ENCODE assay signal across 15 cellular contexts in the genomic region with DNA sequence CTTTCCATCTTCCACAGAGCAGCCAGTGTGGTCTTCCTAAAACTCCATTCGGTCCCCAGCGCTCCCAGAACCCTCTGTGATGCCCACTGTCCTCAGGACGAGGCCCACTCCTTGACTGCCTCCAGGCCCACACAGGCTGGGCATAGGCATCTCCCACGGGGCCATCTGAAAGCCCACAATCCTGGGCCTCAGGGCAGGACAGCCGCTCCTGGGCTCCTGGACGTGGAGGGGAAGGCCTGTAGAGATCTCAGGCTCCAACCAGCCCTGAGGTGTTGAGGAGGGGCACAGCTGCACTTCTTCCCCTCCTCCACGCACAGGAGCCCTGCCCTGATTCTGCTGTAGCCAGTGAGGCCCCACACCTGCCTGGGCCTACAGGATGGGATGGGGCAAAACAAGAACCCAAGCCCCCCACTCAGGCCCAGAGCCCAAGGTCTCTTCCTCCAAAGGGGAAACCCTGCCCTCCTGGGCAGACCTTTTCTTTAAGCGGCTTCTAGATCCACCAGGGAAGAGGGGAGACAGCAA. TPM values are rescaled to one million over a fixed set of nuclear protein-coding genes. Genes with fewer than 3 reads are reported as not detected.
DNase-seq lines count a peak whose midpoint lies in the region; ATAC-seq, FAIRE-seq and TF ChIP-seq lines count a peak whose summit lies in the region.
"Had no signal": no experiment of that assay in that cellular context is flagged by ENCODE, and none has a peak within 500 bp of the region (broad histone marks: within the 10 kb centered on the region; RNA-seq: fewer than 3 reads in every experiment).

No MANE protein-coding gene starts in this region.

- DNase-seq in HepG2 (ENCODE audit: low spot score) (no peak), right lobe of liver (no peak), T-helper 17 cell (no peak), memory B cell (ENCODE audit: low spot score in 2 of 2) (no peak), NCI-H187 (lab: John Stamatoyannopoulos, UW) (no peak)
- DNase-seq in NK-92 treated with Interleukin-12 subunit alpha and Interleukin-12 subunit beta, amount 100 ng/mL, for 24 hours (lab: John Stamatoyannopoulos, UW) = no peak
- DNase-seq: BE2C, midbrain, NCI-H2081 treated with DMSO at 0.1 percent for 48 hours, NCI-H82, SHP77 treated with DMSO at 0.1 percent for 48 hours had no signal

- H3K4me2 ChIP-seq in HepG2 (ENCODE audit: low read depth, low read length) = no peak overlapping the region

- no peaks in the 10 kb centered on the region for H3K27me3 ChIP-seq in HepG2 (ENCODE audit: control insufficient read depth in 1 of 2, insufficient read depth in 2 of 2, low read length in 2 of 2)
- no peaks in the 10 kb centered on the region for H3K27me3 ChIP-seq in right lobe of liver
- H3K27me3 ChIP-seq: BE2C, vagina had no signal

- CTCF ChIA-PET in HepG2 (lab: Yijun Ruan, JAX; ENCODE audit: low intra/inter-chr PET ratio, low total read pairs) = no interaction called here

- no peak overlapping the region for H3K27ac ChIP-seq in HepG2 (ENCODE audit: extremely low read length, insufficient read depth, low read length)
- H3K27ac ChIP-seq in right lobe of liver = no peak overlapping the region
- H3K27ac ChIP-seq: vagina had no signal

- H3K9me3 ChIP-seq in HepG2 (ENCODE audit: low read length) (no peaks in the 10 kb centered on the region), right lobe of liver (no peaks in the 10 kb centered on the region), T-helper 17 cell (ENCODE audit: control insufficient read depth, low read length, poor library complexity, severe bottlenecking) (no peaks in the 10 kb centered on the region)
- H3K9me3 ChIP-seq: BE2C, vagina had no signal

- intact Hi-C loops in HepG2 (cut with micrococcal nuclease; ENCODE audit: unreplicated experiment) = no loop called here
- intact Hi-C loops in right lobe of liver (cut with DNase I) = no loop called here

- H3K36me3 ChIP-seq in HepG2 (replicated peaks in 1 of 2; ENCODE audit: control insufficient read depth in 1 of 2, insufficient read depth in 2 of 2, low read length in 2 of 2) = no peaks in the 10 kb centered on the region
- H3K36me3 ChIP-seq in right lobe of liver = no peaks in the 10 kb centered on the region
- H3K36me3 ChIP-seq: BE2C, vagina had no signal

- H3K27ac Mint-ChIP-seq in T-helper 17 cell (peak overlapping the region; percentile 97), memory B cell (peak overlapping the region; percentile 89)

- TF ChIP-seq EP300 in HepG2 (IDR thresholded peaks at IDR 0.05; ENCODE audit: low read depth in 2 of 2, low read length in 2 of 2) (no peak), HepG2 (CRISPR knock-in tag; IDR thresholded peaks at IDR 0.05; ENCODE audit: borderline replicate concordance) (no peak)

- H2AFZ ChIP-seq in HepG2 (ENCODE audit: low read length) = no peak overlapping the region

- no TSS peak for BruUV-seq in HepG2 (replicated peaks; lab: Mats Ljungman, UMichigan)

- no peaks in the 10 kb centered on the region for H3K9me3 Mint-ChIP-seq in memory B cell
- H3K9me3 Mint-ChIP-seq: brain had no signal

- peaks cover 5% of the 10 kb centered on the region for H3K36me3 Mint-ChIP-seq in T-helper 17 cell (ENCODE audit: low read depth)
- no peaks in the 10 kb centered on the region for H3K36me3 Mint-ChIP-seq in memory B cell

- H3K4me1 ChIP-seq in HepG2 (ENCODE audit: insufficient read depth, low read length) = peaks cover 46% of the 10 kb centered on the region
- H3K4me1 ChIP-seq in right lobe of liver = peaks cover 0 to 9% (median 3%) of the 10 kb centered on the region in 4 donors
- H3K4me1 ChIP-seq: BE2C had no signal

- peaks cover 39% of the 10 kb centered on the region for H3K4me1 Mint-ChIP-seq in T-helper 17 cell
- H3K4me1 Mint-ChIP-seq in memory B cell = peaks cover 26% of the 10 kb centered on the region

- in situ Hi-C loops in HepG2 (cut with HindIII; ENCODE audit: extremely low pct_ligation_motif_present, low pct_unique_long_range_greater_than_20kb) = no loop called here

- TF ChIP-seq RAD21 in HepG2 (CRISPR knock-in tag; IDR thresholded peaks at IDR 0.05) = no peak

- peak overlapping the region; percentile 95 for H3K4me3 Mint-ChIP-seq in T-helper 17 cell
- H3K4me3 Mint-ChIP-seq in memory B cell = peak overlapping the region; percentile 64
- H3K4me3 Mint-ChIP-seq: brain had no signal

- H4K20me1 ChIP-seq in HepG2 (ENCODE audit: insufficient read depth, low read length) = no peaks in the 10 kb centered on the region

- ATAC-seq in HepG2 (no peak), right lobe of liver (no peak), T-helper 17 cell (no peak), memory B cell (ENCODE audit: low read depth) (no peak), HG03460 (IDR thresholded peaks at IDR 0.05; ENCODE audit: unreplicated experiment) (no peak), GM19463 (IDR thresholded peaks at IDR 0.05; ENCODE audit: unreplicated experiment) (no peak)

- POLR2A ChIA-PET in HepG2 (lab: Yijun Ruan, JAX) = no interaction called here

- no peak for TF ChIP-seq POLR2A in HepG2 (IDR thresholded peaks at IDR 0.05; ENCODE audit: insufficient read depth in 1 of 2, low read depth in 2 of 2, low read length in 2 of 2)
- TF ChIP-seq POLR2A in right lobe of liver (IDR thresholded peaks at IDR 0.05) = no peak

- no peak for FAIRE-seq in HepG2 (lab: Jason Lieb, UNC)

- no peaks in the 10 kb centered on the region for H3K79me2 ChIP-seq in HepG2 (ENCODE audit: insufficient read depth, low read length)

- H3K27me3 Mint-ChIP-seq in T-helper 17 cell (no peaks in the 10 kb centered on the region), memory B cell (no peaks in the 10 kb centered on the region)

- TF ChIP-seq CTCF in HepG2 (CRISPR knock-in tag; IDR thresholded peaks at IDR 0.05) = no peak
- TF ChIP-seq CTCF in right lobe of liver (IDR thresholded peaks at IDR 0.05) = no peak

- WGBS in HepG2 (ENCODE audit: low lambda C conversion rate) = 81% methylated on average over 5 of the region's 8 CpGs
- WGBS in right lobe of liver (ENCODE audit: insufficient coverage, low coverage, low lambda C conversion rate, missing lambda C conversion rate) = no CpG with 5 or more reads among the region's 8 CpGs

- H3K4me3 ChIP-seq in HepG2 (replicated peaks in 1 of 3; ENCODE audit: insufficient read depth in 1 of 3, low read depth in 2 of 3, low read length in 3 of 3) (no peak overlapping the region), right lobe of liver (no peak overlapping the region)

- no peak overlapping the region for H3K9ac ChIP-seq in HepG2 (ENCODE audit: insufficient read depth, low read depth, low read length)

RNA-seq across cellular contexts. Expression of a gene that starts 26.0 kb away (rescaled TPM):
- total RNA-seq in HepG2 (2016; rRNA removed; fragmentation: Illumina TruSeq; extraction: Trizol) (74.3 and 91.4 TPM in 2 replicates), right lobe of liver (100 to 1,000 TPM in 4 of 6 experiments, 10 to 100 TPM in 2; 76.3 to 118 (median 101) TPM), T-helper 17 cell (100 to 1,000 TPM; 148 to 188 TPM)
- total RNA-seq in HepG2 (2016; cell fraction: cytosol; rRNA removed; fragmentation: Illumina TruSeq; extraction: Trizol; ENCODE audit: low read depth) = 90.2 and 104 TPM in 2 replicates
- 67.1 and 95.9 TPM in 2 replicates for total RNA-seq in HepG2 (2016; cell fraction: insoluble cytoplasmic fraction; rRNA removed; fragmentation: Illumina TruSeq; extraction: Trizol)
- total RNA-seq in HepG2 (2016; cell fraction: membrane; rRNA removed; fragmentation: Illumina TruSeq; extraction: Trizol) = 162 and 190 TPM in 2 replicates
- total RNA-seq in HepG2 (2016; cell fraction: nucleus; rRNA removed; fragmentation: Illumina TruSeq; extraction: Trizol) = 45.3 and 51.5 TPM in 2 replicates
- polyA plus RNA-seq in HepG2 (2011; rRNA removed) = 75.8 and 83.0 TPM in 2 replicates
- polyA plus RNA-seq in HepG2 (2011; cell fraction: cytosol; rRNA removed) = 82.9 and 103 TPM in 2 replicates
- 54.8 and 59.4 TPM in 2 replicates for polyA plus RNA-seq in HepG2 (2011; cell fraction: nucleus; rRNA removed)
- polyA plus RNA-seq in HepG2 (2012) = 68.4 and 68.8 TPM in 2 replicates
- polyA plus RNA-seq in HepG2 (2016; cell fraction: cytosol; fragmentation: Illumina TruSeq; extraction: Trizol; ENCODE audit: low read depth) = 116 and 135 TPM in 2 replicates
- polyA plus RNA-seq in HepG2 (2016; cell fraction: insoluble cytoplasmic fraction; fragmentation: Illumina TruSeq; extraction: Trizol; ENCODE audit: low read depth) = 71.7 and 96.4 TPM in 2 replicates
- polyA plus RNA-seq in HepG2 (2016; cell fraction: membrane; fragmentation: Illumina TruSeq; extraction: Trizol; ENCODE audit: low read depth) = 203 and 209 TPM in 2 replicates
- 89.8 and 103 TPM in 2 replicates for polyA plus RNA-seq in HepG2 (2016; cell fraction: nucleus; fragmentation: Illumina TruSeq; extraction: Trizol; ENCODE audit: insufficient read depth, low read depth)
- 147 and 175 TPM in 2 replicates for polyA minus RNA-seq in HepG2 (2011; rRNA and poly(A)+ RNA removed; ENCODE audit: low replicate concordance)
- polyA minus RNA-seq in HepG2 (2011; cell fraction: cytosol; rRNA and poly(A)+ RNA removed) = 34.9 and 49.9 TPM in 2 replicates
- 11.2 and 15.8 TPM in 2 replicates for polyA minus RNA-seq in HepG2 (2011; cell fraction: nucleus; rRNA and poly(A)+ RNA removed)

RNA-seq across cellular contexts. Expression of a gene that starts 31.5 kb away (rescaled TPM):
- total RNA-seq in HepG2 (2016; rRNA removed; fragmentation: Illumina TruSeq; extraction: Trizol) = 11.4 and 12.5 TPM in 2 replicates
- total RNA-seq in HepG2 (2016; cell fraction: cytosol; rRNA removed; fragmentation: Illumina TruSeq; extraction: Trizol; ENCODE audit: low read depth) = 2.6 and 2.7 TPM in 2 replicates
- total RNA-seq in HepG2 (2016; cell fraction: insoluble cytoplasmic fraction; rRNA removed; fragmentation: Illumina TruSeq; extraction: Trizol) = 9.5 and 10.4 TPM in 2 replicates
- total RNA-seq in HepG2 (2016; cell fraction: membrane; rRNA removed; fragmentation: Illumina TruSeq; extraction: Trizol) = 2.4 and 3.4 TPM in 2 replicates
- total RNA-seq in HepG2 (2016; cell fraction: nucleus; rRNA removed; fragmentation: Illumina TruSeq; extraction: Trizol) = 7.4 and 11.0 TPM in 2 replicates
- 5.1 and 5.3 TPM in 2 replicates for polyA plus RNA-seq in HepG2 (2011; rRNA removed)
- polyA plus RNA-seq in HepG2 (2011; cell fraction: cytosol; rRNA removed) = 3.7 and 4.7 TPM in 2 replicates
- 12.6 and 13.3 TPM in 2 replicates for polyA plus RNA-seq in HepG2 (2011; cell fraction: nucleus; rRNA removed)
- 3.2 and 4.1 TPM in 2 replicates for polyA plus RNA-seq in HepG2 (2012)
- polyA plus RNA-seq in HepG2 (2016; cell fraction: cytosol; fragmentation: Illumina TruSeq; extraction: Trizol; ENCODE audit: low read depth) = 0.97 and 1.0 TPM in 2 replicates
- polyA plus RNA-seq in HepG2 (2016; cell fraction: insoluble cytoplasmic fraction; fragmentation: Illumina TruSeq; extraction: Trizol; ENCODE audit: low read depth) = 7.8 and 11.5 TPM in 2 replicates
- polyA plus RNA-seq in HepG2 (2016; cell fraction: membrane; fragmentation: Illumina TruSeq; extraction: Trizol; ENCODE audit: low read depth) = 1.2 and 1.5 TPM in 2 replicates
- polyA plus RNA-seq in HepG2 (2016; cell fraction: nucleus; fragmentation: Illumina TruSeq; extraction: Trizol; ENCODE audit: insufficient read depth, low read depth) = 14.7 and 21.6 TPM in 2 replicates
- polyA minus RNA-seq in HepG2 (2011; rRNA and poly(A)+ RNA removed; ENCODE audit: low replicate concordance) = 11.5 and 35.8 TPM in 2 replicates
- polyA minus RNA-seq in HepG2 (2011; cell fraction: cytosol; rRNA and poly(A)+ RNA removed) = 2.1 and 3.8 TPM in 2 replicates
- 5.2 and 9.8 TPM in 2 replicates for polyA minus RNA-seq in HepG2 (2011; cell fraction: nucleus; rRNA and poly(A)+ RNA removed)
- 1 to 10 TPM; 2.4 to 4.5 (median 3.2) TPM for total RNA-seq in right lobe of liver
- total RNA-seq in T-helper 17 cell = 1 to 10 TPM; 7.6 to 9.3 TPM

RNA-seq across cellular contexts. Expression of a gene that starts 38.0 kb away (rescaled TPM):
- total RNA-seq in HepG2 (2016; rRNA removed; fragmentation: Illumina TruSeq; extraction: Trizol) = 486 and 510 TPM in 2 replicates
- 913 and 1,296 TPM in 2 replicates for total RNA-seq in HepG2 (2016; cell fraction: cytosol; rRNA removed; fragmentation: Illumina TruSeq; extraction: Trizol; ENCODE audit: low read depth)
- total RNA-seq in HepG2 (2016; cell fraction: insoluble cytoplasmic fraction; rRNA removed; fragmentation: Illumina TruSeq; extraction: Trizol) = 511 and 522 TPM in 2 replicates
- total RNA-seq in HepG2 (2016; cell fraction: membrane; rRNA removed; fragmentation: Illumina TruSeq; extraction: Trizol) = 763 and 886 TPM in 2 replicates
- total RNA-seq in HepG2 (2016; cell fraction: nucleus; rRNA removed; fragmentation: Illumina TruSeq; extraction: Trizol) = 177 and 187 TPM in 2 replicates
- polyA plus RNA-seq in HepG2 (2011; rRNA removed) = 80.9 and 100 TPM in 2 replicates
- polyA plus RNA-seq in HepG2 (2011; cell fraction: cytosol; rRNA removed) = 69.9 and 96.6 TPM in 2 replicates
- polyA plus RNA-seq in HepG2 (2011; cell fraction: nucleus; rRNA removed) = 23.2 and 42.0 TPM in 2 replicates
- polyA plus RNA-seq in HepG2 (2012) = 194 and 244 TPM in 2 replicates
- polyA plus RNA-seq in HepG2 (2016; cell fraction: cytosol; fragmentation: Illumina TruSeq; extraction: Trizol; ENCODE audit: low read depth) = 1,200 and 1,620 TPM in 2 replicates
- polyA plus RNA-seq in HepG2 (2016; cell fraction: insoluble cytoplasmic fraction; fragmentation: Illumina TruSeq; extraction: Trizol; ENCODE audit: low read depth) = 517 and 532 TPM in 2 replicates
- polyA plus RNA-seq in HepG2 (2016; cell fraction: membrane; fragmentation: Illumina TruSeq; extraction: Trizol; ENCODE audit: low read depth) = 742 and 956 TPM in 2 replicates
- polyA plus RNA-seq in HepG2 (2016; cell fraction: nucleus; fragmentation: Illumina TruSeq; extraction: Trizol; ENCODE audit: insufficient read depth, low read depth) = 336 and 389 TPM in 2 replicates
- 4.4 and 15.7 TPM in 2 replicates for polyA minus RNA-seq in HepG2 (2011; rRNA and poly(A)+ RNA removed; ENCODE audit: low replicate concordance)
- 18.7 and 23.2 TPM in 2 replicates for polyA minus RNA-seq in HepG2 (2011; cell fraction: cytosol; rRNA and poly(A)+ RNA removed)
- 18.4 and 25.9 TPM in 2 replicates for polyA minus RNA-seq in HepG2 (2011; cell fraction: nucleus; rRNA and poly(A)+ RNA removed)
- 100 to 1,000 TPM in 2 of 6 experiments, 10 to 100 TPM in 4; 64.8 to 182 (median 80.1) TPM for total RNA-seq in right lobe of liver
- 100 to 1,000 TPM; 226 to 233 TPM for total RNA-seq in T-helper 17 cell

RNA-seq across cellular contexts. Expression of a gene that starts 38.1 kb away (rescaled TPM):
- 29.4 and 38.3 TPM in 2 replicates for total RNA-seq in HepG2 (2016; rRNA removed; fragmentation: Illumina TruSeq; extraction: Trizol)
- 7.6 and 8.2 TPM in 2 replicates for total RNA-seq in HepG2 (2016; cell fraction: cytosol; rRNA removed; fragmentation: Illumina TruSeq; extraction: Trizol; ENCODE audit: low read depth)
- total RNA-seq in HepG2 (2016; cell fraction: insoluble cytoplasmic fraction; rRNA removed; fragmentation: Illumina TruSeq; extraction: Trizol) = 33.5 and 38.7 TPM in 2 replicates
- total RNA-seq in HepG2 (2016; cell fraction: membrane; rRNA removed; fragmentation: Illumina TruSeq; extraction: Trizol) = 12.2 and 12.5 TPM in 2 replicates
- total RNA-seq in HepG2 (2016; cell fraction: nucleus; rRNA removed; fragmentation: Illumina TruSeq; extraction: Trizol) = 12.4 and 13.6 TPM in 2 replicates
- polyA plus RNA-seq in HepG2 (2011; rRNA removed) = 15.5 and 18.1 TPM in 2 replicates
- 16.8 and 19.2 TPM in 2 replicates for polyA plus RNA-seq in HepG2 (2011; cell fraction: cytosol; rRNA removed)
- polyA plus RNA-seq in HepG2 (2011; cell fraction: nucleus; rRNA removed) = 6.5 and 8.5 TPM in 2 replicates
- polyA plus RNA-seq in HepG2 (2012) = 8.4 and 9.8 TPM in 2 replicates
- polyA plus RNA-seq in HepG2 (2016; cell fraction: cytosol; fragmentation: Illumina TruSeq; extraction: Trizol; ENCODE audit: low read depth) = 3.9 and 4.9 TPM in 2 replicates
- 29.3 and 29.9 TPM in 2 replicates for polyA plus RNA-seq in HepG2 (2016; cell fraction: insoluble cytoplasmic fraction; fragmentation: Illumina TruSeq; extraction: Trizol; ENCODE audit: low read depth)
- 8.0 TPM in 2 replicates for polyA plus RNA-seq in HepG2 (2016; cell fraction: membrane; fragmentation: Illumina TruSeq; extraction: Trizol; ENCODE audit: low read depth)
- polyA plus RNA-seq in HepG2 (2016; cell fraction: nucleus; fragmentation: Illumina TruSeq; extraction: Trizol; ENCODE audit: insufficient read depth, low read depth) = 16.3 and 19.0 TPM in 2 replicates
- 11.3 and 25.4 TPM in 2 replicates for polyA minus RNA-seq in HepG2 (2011; rRNA and poly(A)+ RNA removed; ENCODE audit: low replicate concordance)
- polyA minus RNA-seq in HepG2 (2011; cell fraction: cytosol; rRNA and poly(A)+ RNA removed) = 4.5 and 4.7 TPM in 2 replicates
- polyA minus RNA-seq in HepG2 (2011; cell fraction: nucleus; rRNA and poly(A)+ RNA removed) = 3.0 and 3.3 TPM in 2 replicates
- total RNA-seq in right lobe of liver = 10 to 100 TPM in 2 of 6 experiments, 1 to 10 TPM in 4; 5.9 to 16.0 (median 8.1) TPM
- total RNA-seq in T-helper 17 cell = 1 to 10 TPM; 4.1 TPM

RNA-seq across cellular contexts. Expression of a gene that starts 48.1 kb away (rescaled TPM):
- total RNA-seq in HepG2 (2016; rRNA removed; fragmentation: Illumina TruSeq; extraction: Trizol) (25.4 and 86.0 TPM in 2 replicates), right lobe of liver (100 to 1,000 TPM in 2 of 6 experiments, 10 to 100 TPM in 4; 65.9 to 132 (median 86.5) TPM), T-helper 17 cell (1 to 10 TPM; 2.4 to 4.1 TPM)
- total RNA-seq in HepG2 (2016; cell fraction: cytosol; rRNA removed; fragmentation: Illumina TruSeq; extraction: Trizol; ENCODE audit: low read depth) = 33.1 and 33.9 TPM in 2 replicates
- total RNA-seq in HepG2 (2016; cell fraction: insoluble cytoplasmic fraction; rRNA removed; fragmentation: Illumina TruSeq; extraction: Trizol) = 23.9 and 92.3 TPM in 2 replicates
- 30.7 and 31.8 TPM in 2 replicates for total RNA-seq in HepG2 (2016; cell fraction: membrane; rRNA removed; fragmentation: Illumina TruSeq; extraction: Trizol)
- 140 and 158 TPM in 2 replicates for total RNA-seq in HepG2 (2016; cell fraction: nucleus; rRNA removed; fragmentation: Illumina TruSeq; extraction: Trizol)
- 143 and 179 TPM in 2 replicates for polyA plus RNA-seq in HepG2 (2011; rRNA removed)
- 71.5 and 83.2 TPM in 2 replicates for polyA plus RNA-seq in HepG2 (2011; cell fraction: cytosol; rRNA removed)
- 1,144 and 1,345 TPM in 2 replicates for polyA plus RNA-seq in HepG2 (2011; cell fraction: nucleus; rRNA removed)
- polyA plus RNA-seq in HepG2 (2012) = 140 and 149 TPM in 2 replicates
- 5.5 and 6.7 TPM in 2 replicates for polyA plus RNA-seq in HepG2 (2016; cell fraction: cytosol; fragmentation: Illumina TruSeq; extraction: Trizol; ENCODE audit: low read depth)
- 23.3 and 26.9 TPM in 2 replicates for polyA plus RNA-seq in HepG2 (2016; cell fraction: insoluble cytoplasmic fraction; fragmentation: Illumina TruSeq; extraction: Trizol; ENCODE audit: low read depth)
- polyA plus RNA-seq in HepG2 (2016; cell fraction: membrane; fragmentation: Illumina TruSeq; extraction: Trizol; ENCODE audit: low read depth) = 12.8 and 12.9 TPM in 2 replicates
- 420 and 470 TPM in 2 replicates for polyA plus RNA-seq in HepG2 (2016; cell fraction: nucleus; fragmentation: Illumina TruSeq; extraction: Trizol; ENCODE audit: insufficient read depth, low read depth)
- polyA minus RNA-seq in HepG2 (2011; rRNA and poly(A)+ RNA removed; ENCODE audit: low replicate concordance) = 83.4 and 325 TPM in 2 replicates
- polyA minus RNA-seq in HepG2 (2011; cell fraction: cytosol; rRNA and poly(A)+ RNA removed) = 54.4 and 79.5 TPM in 2 replicates
- 295 and 329 TPM in 2 replicates for polyA minus RNA-seq in HepG2 (2011; cell fraction: nucleus; rRNA and poly(A)+ RNA removed)
